ENCODE assay signal across 18 cellular contexts in genomic region chr15:60000824-60001641, GRCh38. TPM values are rescaled to one million over a fixed set of nuclear protein-coding genes. Genes with fewer than 3 reads are reported as not detected.
DNase-seq lines count a peak whose midpoint lies in the region; ATAC-seq and TF ChIP-seq lines count a peak whose summit lies in the region.
"Had no signal": no experiment of that assay in that cellular context is flagged by ENCODE, and none has a peak within 500 bp of the region (broad histone marks: within the 10 kb centered on the region; RNA-seq: fewer than 3 reads in every experiment).

No MANE protein-coding gene starts in this region.

- H3K9me3 ChIP-seq in H9 (ENCODE audit: control insufficient read depth, low read depth, low read length) = no peaks in the 10 kb centered on the region
- H3K9me3 ChIP-seq in endodermal cell (ENCODE audit: control insufficient read depth, low read length) = no peaks in the 10 kb centered on the region
- peaks cover 0 to 3% of the 10 kb centered on the region in 2 donors for H3K9me3 ChIP-seq in neuronal stem cell (replicated peaks in 1 of 2; ENCODE audit: control insufficient read depth in 2 of 2, insufficient read depth in 1 of 2, low read depth in 1 of 2, low read length in 2 of 2)
- H3K9me3 ChIP-seq: body of pancreas, pancreas had no signal

- no CpG with 5 or more reads among the region's 20 CpGs for WGBS in H9 (ENCODE audit: extremely low coverage, insufficient read length, low lambda C conversion rate)
- WGBS in endodermal cell (ENCODE audit: insufficient coverage in 1 of 2, insufficient read length in 1 of 2), 2 experiments = 0 to 1% methylated on average over 12 to 19 of the region's 20 CpGs
- no CpG with 5 or more reads among the region's 20 CpGs for WGBS in neuronal stem cell (ENCODE audit: extremely low coverage in 2 of 2, insufficient read length in 2 of 2, insufficient replicate concordance in 1 of 2), 2 donors

- H2AFZ ChIP-seq in H9 (ENCODE audit: low read length) = no peak overlapping the region
- peak overlapping the region; percentile 63 for H2AFZ ChIP-seq in neuronal stem cell (ENCODE audit: low read length)

- CTCF ChIA-PET in activated CD8-positive, alpha-beta T cell treated with anti-CD3 and anti-CD28 coated beads, Interleukin-2, amount 10 ng/mL, durations not matched to agents 7 days and 5 days (lab: Charles Lee) = interaction anchor here (0.7 kb wide), 1 partner anchor 227 kb away, joined by 3 read pairs; no protein-coding TSS in a partner anchor
- CTCF ChIA-PET in activated CD8-positive, alpha-beta T cell treated with anti-CD3 and anti-CD28 coated beads for 36 hours (lab: Charles Lee) = interaction anchor here (1.3 kb wide), 1 partner anchor 83 kb away, joined by 7 read pairs; no protein-coding TSS in a partner anchor

- H2BK12ac ChIP-seq in H9 (ENCODE audit: insufficient read length, low read depth, low read length) (no peak overlapping the region), neuronal stem cell (ENCODE audit: low read length) (no peak overlapping the region)

- peaks cover 88% of the 10 kb centered on the region for H3K4me1 Mint-ChIP-seq in activated CD8-positive, alpha-beta T cell treated with anti-CD3 and anti-CD28 coated beads, Interleukin-2, amount 10 ng/mL, durations not matched to agents 7 days and 5 days (ENCODE audit: low read depth)
- peaks cover 43% of the 10 kb centered on the region for H3K4me1 Mint-ChIP-seq in activated CD8-positive, alpha-beta T cell treated with anti-CD3 and anti-CD28 coated beads for 36 hours (ENCODE audit: low read depth)
- H3K4me1 Mint-ChIP-seq in H9 (peaks cover 69 to 81% of the 10 kb centered on the region in 2 experiments), endodermal cell (peaks cover 70% of the 10 kb centered on the region)

- TF ChIP-seq CTCF in activated CD8-positive, alpha-beta T cell treated with anti-CD3 and anti-CD28 coated beads for 36 hours (IDR thresholded peaks at IDR 0.05) = no peak
- TF ChIP-seq CTCF in H9 (conservative IDR thresholded peaks at IDR 0.05) (no peak), endodermal cell (conservative IDR thresholded peaks at IDR 0.05) (no peak)

- H3K14ac ChIP-seq in H9 (ENCODE audit: insufficient read depth, low read length) (no peak overlapping the region), neuronal stem cell (ENCODE audit: low read length) (no peak overlapping the region)

- H3K27me3 ChIP-seq in H9 (ENCODE audit: insufficient read depth, low read length) = peaks cover 43% of the 10 kb centered on the region
- H3K27me3 ChIP-seq in endodermal cell (ENCODE audit: control insufficient read depth, insufficient read depth, low read length, poor library complexity, severe bottlenecking) = peaks cover 100% of the 10 kb centered on the region
- peaks cover 0 to 79% (median 33%) of the 10 kb centered on the region in 3 experiments for H3K27me3 ChIP-seq in neuronal stem cell (ENCODE audit: control insufficient read depth in 3 of 3, insufficient read depth in 3 of 3, low read depth in 1 of 3, low read length in 3 of 3)

- H3K4me3 ChIP-seq in endodermal cell (ENCODE audit: low read length) (peak overlapping the region; percentile 59), neuronal stem cell (ENCODE audit: low read length in 2 of 2) (peak overlapping the region in 1 of 2 donors; percentile 68)
- H3K4me3 ChIP-seq: body of pancreas, lung, pancreas had no signal

- no peak overlapping the region for H4K8ac ChIP-seq in H9 (replicated peaks; ENCODE audit: insufficient read length, low read depth, low read length)
- no peak overlapping the region for H4K8ac ChIP-seq in neuronal stem cell (ENCODE audit: low read depth, low read length)

- H3K4me1 ChIP-seq in H9 (ENCODE audit: insufficient read depth, low read length) = peaks cover 9% of the 10 kb centered on the region
- H3K4me1 ChIP-seq in endodermal cell (ENCODE audit: control insufficient read depth, insufficient read depth, low read length) = peaks cover 15% of the 10 kb centered on the region
- peaks cover 40 to 43% of the 10 kb centered on the region in 2 donors for H3K4me1 ChIP-seq in neuronal stem cell (ENCODE audit: control insufficient read depth in 2 of 2, insufficient read depth in 1 of 2, low read depth in 1 of 2, low read length in 2 of 2)

- H4K91ac ChIP-seq in H9 (ENCODE audit: insufficient read length, low read depth, low read length) (no peak overlapping the region), neuronal stem cell (ENCODE audit: low read depth, low read length, poor library complexity) (no peak overlapping the region)

- H3K18ac ChIP-seq in H9 (ENCODE audit: insufficient read length, low read depth, low read length) (no peak overlapping the region), neuronal stem cell (ENCODE audit: low read length) (no peak overlapping the region)

- POLR2A ChIA-PET in activated CD8-positive, alpha-beta T cell treated with anti-CD3 and anti-CD28 coated beads, Interleukin-2, amount 10 ng/mL, durations not matched to agents 7 days and 5 days (lab: Charles Lee) = interaction anchor here (0.6 to 0.7 kb wide), 2 partner anchors 310 to 698 kb away, joined by 3 read pairs; no protein-coding TSS in a partner anchor
- POLR2A ChIA-PET in activated CD8-positive, alpha-beta T cell treated with anti-CD3 and anti-CD28 coated beads for 36 hours (lab: Charles Lee) = interaction anchor here (1.0 kb wide), 1 partner anchor 81 kb away, joined by 4 read pairs; no protein-coding TSS in a partner anchor

- peak overlapping the region; percentile 10 for H3K27ac Mint-ChIP-seq in activated CD8-positive, alpha-beta T cell treated with anti-CD3 and anti-CD28 coated beads, Interleukin-2, amount 10 ng/mL, durations not matched to agents 7 days and 5 days
- H3K27ac Mint-ChIP-seq in activated CD8-positive, alpha-beta T cell treated with anti-CD3 and anti-CD28 coated beads for 36 hours = no peak overlapping the region
- peak overlapping the region in 1 of 3 experiments; percentile 42; a peak in 1 of 7 replicates for H3K27ac Mint-ChIP-seq in H9
- no peak overlapping the region for H3K27ac Mint-ChIP-seq in endodermal cell

- no peaks in the 10 kb centered on the region for H3K9me3 Mint-ChIP-seq in activated CD8-positive, alpha-beta T cell treated with anti-CD3 and anti-CD28 coated beads, Interleukin-2, amount 10 ng/mL, durations not matched to agents 7 days and 5 days (ENCODE audit: insufficient read depth)
- H3K9me3 Mint-ChIP-seq in activated CD8-positive, alpha-beta T cell treated with anti-CD3 and anti-CD28 coated beads for 36 hours = peaks cover 6% of the 10 kb centered on the region
- H3K9me3 Mint-ChIP-seq in H9 (no peaks in the 10 kb centered on the region), endodermal cell (no peaks in the 10 kb centered on the region)

- no peak overlapping the region for H3K4ac ChIP-seq in H9 (ENCODE audit: low read depth, low read length)
- H3K4ac ChIP-seq in neuronal stem cell (ENCODE audit: low read length) = no peak overlapping the region

- H2AK5ac ChIP-seq in H9 (ENCODE audit: insufficient read length, low read length) = no peak overlapping the region
- H2AK5ac ChIP-seq in neuronal stem cell (ENCODE audit: low read depth, low read length) = no peak overlapping the region

- H3K79me2 ChIP-seq in H9 (ENCODE audit: insufficient read depth, low read length) = no peaks in the 10 kb centered on the region

- no peak overlapping the region for H2BK15ac ChIP-seq in H9 (ENCODE audit: low read depth, low read length)
- H2BK15ac ChIP-seq in neuronal stem cell (ENCODE audit: low read length) = no peak overlapping the region

- H3K27me3 Mint-ChIP-seq in activated CD8-positive, alpha-beta T cell treated with anti-CD3 and anti-CD28 coated beads, Interleukin-2, amount 10 ng/mL, durations not matched to agents 7 days and 5 days (ENCODE audit: low read depth) = peaks cover 95% of the 10 kb centered on the region
- H3K27me3 Mint-ChIP-seq in activated CD8-positive, alpha-beta T cell treated with anti-CD3 and anti-CD28 coated beads for 36 hours = peaks cover 90% of the 10 kb centered on the region
- H3K27me3 Mint-ChIP-seq in H9 (ENCODE audit: low read depth) = peaks cover 89% of the 10 kb centered on the region
- H3K27me3 Mint-ChIP-seq in endodermal cell (ENCODE audit: insufficient read depth) = peaks cover 94% of the 10 kb centered on the region

- no peak overlapping the region for H2BK120ac ChIP-seq in H9 (ENCODE audit: low read depth, low read length, poor library complexity, severe bottlenecking)
- no peak overlapping the region for H2BK120ac ChIP-seq in neuronal stem cell (ENCODE audit: low read depth, low read length)

- H3K36me3 ChIP-seq in endodermal cell (ENCODE audit: control insufficient read depth, insufficient read depth, low read length) (no peaks in the 10 kb centered on the region), neuronal stem cell (replicated peaks in 1 of 2; ENCODE audit: control insufficient read depth in 2 of 2, insufficient read depth in 2 of 2, low read length in 2 of 2) (peaks cover 0 to 16% of the 10 kb centered on the region in 2 donors)
- H3K36me3 ChIP-seq: pancreas had no signal

- H3K23ac ChIP-seq in H9 (ENCODE audit: insufficient read length, low read depth, low read length) (no peak overlapping the region), neuronal stem cell (ENCODE audit: low read depth, low read length, poor library complexity) (no peak overlapping the region)

- no peak overlapping the region for H4K5ac ChIP-seq in H9 (ENCODE audit: insufficient read length, low read depth, low read length)

- no peak overlapping the region for H2BK20ac ChIP-seq in H9 (ENCODE audit: low read depth, low read length, poor library complexity, severe bottlenecking)

- no peak overlapping the region for H3T11ph ChIP-seq in H9 (ENCODE audit: low read length)

- H3K27ac ChIP-seq in H9 (ENCODE audit: insufficient read length, low read depth, low read length) = no peak overlapping the region
- H3K27ac ChIP-seq in endodermal cell (ENCODE audit: low read depth, low read length) = peak overlapping the region; percentile 69
- no peak overlapping the region for H3K27ac ChIP-seq in neuronal stem cell (replicated peaks; ENCODE audit: low read length)
- H3K27ac ChIP-seq: body of pancreas, pancreas had no signal

- peaks cover 73% of the 10 kb centered on the region for H3K23me2 ChIP-seq in H9 (ENCODE audit: insufficient read length, low read depth, low read length, poor library complexity, severe bottlenecking)

- no peak overlapping the region for H3K56ac ChIP-seq in H9 (ENCODE audit: insufficient read length, low read depth, low read length)

- peaks cover 23% of the 10 kb centered on the region for H3K36me3 Mint-ChIP-seq in activated CD8-positive, alpha-beta T cell treated with anti-CD3 and anti-CD28 coated beads, Interleukin-2, amount 10 ng/mL, durations not matched to agents 7 days and 5 days (ENCODE audit: low read depth)
- H3K36me3 Mint-ChIP-seq in activated CD8-positive, alpha-beta T cell treated with anti-CD3 and anti-CD28 coated beads for 36 hours (ENCODE audit: low read depth) = peaks cover 6% of the 10 kb centered on the region
- H3K36me3 Mint-ChIP-seq in H9 (ENCODE audit: insufficient read depth in 1 of 3, low read depth in 3 of 3) (peaks cover 0 to 2% (median 0%) of the 10 kb centered on the region in 3 experiments; a peak in 1 of 7 replicates), endodermal cell (ENCODE audit: low read depth) (no peaks in the 10 kb centered on the region)

- H3K4me2 ChIP-seq in H9 (ENCODE audit: insufficient read depth, insufficient read length, low read length) (peak overlapping the region; percentile 99), neuronal stem cell (ENCODE audit: insufficient read depth, low read length, poor library complexity, severe bottlenecking) (no peak overlapping the region)

- intact Hi-C loops in activated CD8-positive, alpha-beta T cell treated with anti-CD3 and anti-CD28 coated beads for 36 hours (cut with micrococcal nuclease) = loop anchor here (5.0 kb wide), 1 partner anchor 84 kb away; no protein-coding TSS in a partner anchor

- H3K4me3 Mint-ChIP-seq in activated CD8-positive, alpha-beta T cell treated with anti-CD3 and anti-CD28 coated beads, Interleukin-2, amount 10 ng/mL, durations not matched to agents 7 days and 5 days = no peak overlapping the region
- H3K4me3 Mint-ChIP-seq in activated CD8-positive, alpha-beta T cell treated with anti-CD3 and anti-CD28 coated beads for 36 hours = no peak overlapping the region
- peak overlapping the region; percentile 80 to 95 for H3K4me3 Mint-ChIP-seq in H9
- peak overlapping the region; percentile 70 for H3K4me3 Mint-ChIP-seq in endodermal cell

- ATAC-seq in activated CD8-positive, alpha-beta T cell treated with anti-CD3 and anti-CD28 coated beads, Interleukin-2, amount 10 ng/mL, durations not matched to agents 7 days and 5 days = no peak
- no peak for ATAC-seq in activated CD8-positive, alpha-beta T cell treated with anti-CD3 and anti-CD28 coated beads for 36 hours
- ATAC-seq: body of pancreas had no signal

- H2BK5ac ChIP-seq in H9 (ENCODE audit: insufficient read length, low read length) (no peak overlapping the region), neuronal stem cell (ENCODE audit: low read length) (no peak overlapping the region)

- H4K20me1 ChIP-seq in H9 (ENCODE audit: control insufficient read depth, insufficient read depth, insufficient read length) = no peaks in the 10 kb centered on the region

- no peak for DNase-seq in activated CD8-positive, alpha-beta T cell treated with anti-CD3 and anti-CD28 coated beads, Interleukin-2, amount 10 ng/mL, durations not matched to agents 7 days and 5 days
- no peak for DNase-seq in activated CD8-positive, alpha-beta T cell treated with anti-CD3 and anti-CD28 coated beads for 36 hours
- no peak for DNase-seq in H9
- peak; percentile 56 for DNase-seq in endodermal cell
- peak; percentile 24 for DNase-seq in neuronal stem cell (ENCODE audit: low spot score)
- no peak for DNase-seq in SKM-1 (lab: John Stamatoyannopoulos, UW; ENCODE audit: unreplicated experiment)
- no peak for DNase-seq in SIG-M5 (lab: John Stamatoyannopoulos, UW)
- no peak for DNase-seq in activated gamma-delta T cell (lab: John Stamatoyannopoulos, UW)
- DNase-seq: activated CD4-positive, alpha-beta T cell treated with anti-CD3 and anti-CD28 coated beads, Interleukin-2, amount 50 U/mL, for 1 hour; AML-193; body of pancreas; Karpas-422; NCI-H1436; pancreas; small intestine had no signal

- H3K9ac ChIP-seq in H9 (ENCODE audit: extremely low read depth, insufficient read length, low read length) (no peak overlapping the region), endodermal cell (ENCODE audit: extremely low read depth, low read length, poor library complexity, severe bottlenecking) (no peak overlapping the region), neuronal stem cell (ENCODE audit: low read depth, low read length, poor library complexity) (no peak overlapping the region)

- no peaks in the 10 kb centered on the region for H3K79me1 ChIP-seq in H9 (ENCODE audit: insufficient read depth, low read depth, low read length, poor library complexity, severe bottlenecking)
- no peaks in the 10 kb centered on the region for H3K79me1 ChIP-seq in neuronal stem cell (ENCODE audit: low read depth, low read length)

RNA-seq across cellular contexts. Expression of gene FOXB1, which starts 3.1 kb away (rescaled TPM):
- under 1 TPM; 0.50 to 0.52 TPM for total RNA-seq in activated CD8-positive, alpha-beta T cell treated with anti-CD3 and anti-CD28 coated beads, Interleukin-2, amount 10 ng/mL, durations not matched to agents 7 days and 5 days
- total RNA-seq in activated CD8-positive, alpha-beta T cell treated with anti-CD3 and anti-CD28 coated beads for 36 hours = under 1 TPM; 0.13 to 0.36 TPM
- total RNA-seq in H9 (2021) = 3.5 and 3.7 TPM in 2 replicates
- total RNA-seq in endodermal cell = under 1 TPM in 1 of 2 donors, not detected in 1; 0.73 TPM
- polyA plus RNA-seq in endodermal cell (2013, experiment 1 of 2) = 10.3 TPM
- polyA plus RNA-seq in endodermal cell (2013, experiment 2 of 2) = 8.7 TPM
- polyA plus RNA-seq in neuronal stem cell (2013, experiment 1 of 2) = 0.06 TPM
- polyA plus RNA-seq in neuronal stem cell (2013, experiment 2 of 2) = 0.12 TPM
- total RNA-seq: body of pancreas, dermis microvascular lymphatic vessel endothelial cell, lung, pancreas, subcutaneous adipose tissue had no signal
- polyA plus RNA-seq: pancreas, small intestine had no signal

Comparison
In these comparisons a context has a peak if more than half of its experiments do, and no peak if none do; other contexts are left out.
1. DNase-seq: peak in endodermal cell (single experiment) and neuronal stem cell (single experiment); none in activated CD8-positive, alpha-beta T cell treated with anti-CD3 and anti-CD28 coated beads, Interleukin-2, amount 10 ng/mL, durations not matched to agents 7 days and 5 days (single experiment), activated CD8-positive, alpha-beta T cell treated with anti-CD3 and anti-CD28 coated beads for 36 hours (single experiment), H9 (single experiment), SKM-1 (single experiment), SIG-M5 (single experiment) and activated gamma-delta T cell (single experiment).
2. H3K4me3 Mint-ChIP-seq: peak in H9 (2 of 2) and endodermal cell (single experiment); none in activated CD8-positive, alpha-beta T cell treated with anti-CD3 and anti-CD28 coated beads, Interleukin-2, amount 10 ng/mL, durations not matched to agents 7 days and 5 days (single experiment) and activated CD8-positive, alpha-beta T cell treated with anti-CD3 and anti-CD28 coated beads for 36 hours (single experiment).